ENCODE assay signal across 8 cellular contexts in the genomic region with DNA sequence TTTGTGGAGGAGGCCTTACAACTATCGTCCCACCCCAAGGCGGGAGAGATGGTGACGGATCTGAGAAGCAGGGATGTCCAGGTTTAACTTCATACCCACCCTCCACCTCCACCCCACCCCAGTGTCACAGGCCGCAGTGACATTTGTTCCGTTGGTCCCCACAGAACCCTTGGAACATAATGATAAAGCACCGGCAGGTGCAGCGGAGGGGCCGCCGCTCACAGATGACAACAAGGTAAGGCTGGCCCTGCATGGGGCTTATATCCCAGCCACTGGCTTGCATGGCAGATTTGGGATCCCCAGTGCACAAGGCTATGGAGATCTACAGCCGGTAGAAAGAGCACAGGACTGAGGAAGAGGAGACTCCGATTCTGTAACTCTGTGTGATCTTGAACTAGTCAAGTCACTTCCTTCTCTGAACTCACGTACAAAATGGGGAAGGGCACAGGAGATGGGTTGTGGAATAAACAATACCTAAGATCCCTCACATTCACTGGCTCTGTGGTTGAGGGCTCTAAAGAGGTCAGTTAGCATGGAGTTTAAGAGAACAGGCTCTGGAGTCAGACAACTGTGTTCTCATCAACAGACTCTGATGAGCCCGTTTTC. TPM values are rescaled to one million over a fixed set of nuclear protein-coding genes. Genes with fewer than 3 reads are reported as not detected.
DNase-seq lines count a peak whose midpoint lies in the region; ATAC-seq and TF ChIP-seq lines count a peak whose summit lies in the region.

No MANE protein-coding gene starts in this region.

- H3K4me3 ChIP-seq in HUES64 (ENCODE audit: low read length), result peak overlapping the region; percentile 84
- peak overlapping the region; percentile 64 to 90 (median 76) for H3K4me3 ChIP-seq in adrenal gland
- peak overlapping the region; percentile 87 for H3K4me3 ChIP-seq in thymus (ENCODE audit: low read length)

- 74% methylated on average over 9 of the region's 13 CpGs for WGBS in HUES64
- 29 to 39% (median 32%) methylated on average over 11 to 13 of the region's 13 CpGs for WGBS in adrenal gland, 4 donors
- WGBS in thymus, result 26% methylated on average over 13 of the region's 13 CpGs

- DNase-seq in CD1c-positive myeloid dendritic cell (ENCODE audit: extremely low spot score) (peak; percentile 58), adrenal gland (peak in 1 of 7 donors; percentile 34), NCI-H69 (lab: John Stamatoyannopoulos, UW) (no peak), amniotic stem cell (lab: John Stamatoyannopoulos, UW) (no peak)

- H3K9ac ChIP-seq in HUES64 (ENCODE audit: low read depth, low read length), result peak overlapping the region; percentile 76; the same call in 1 of the 2 replicates

- H3K27me3 ChIP-seq in HUES64 (ENCODE audit: insufficient read depth, low read length) (no peaks in the 10 kb centered on the region), adrenal gland (no peaks in the 10 kb centered on the region), layer of hippocampus (ENCODE audit: control insufficient read depth, insufficient read depth, low read length) (no peaks in the 10 kb centered on the region), thymus (ENCODE audit: control insufficient read depth, insufficient read depth) (no peaks in the 10 kb centered on the region)

- H3K9me3 ChIP-seq in HUES64 (ENCODE audit: insufficient read depth, low read depth, low read length) (no peaks in the 10 kb centered on the region), adrenal gland (replicated peaks in 1 of 3) (no peaks in the 10 kb centered on the region), thymus (ENCODE audit: control insufficient read depth) (no peaks in the 10 kb centered on the region)

- H3K4me1 ChIP-seq in HUES64 (ENCODE audit: insufficient read depth, low read length) (peaks cover 4% of the 10 kb centered on the region; the same call in 1 of the 2 replicates), adrenal gland (replicated peaks in 1 of 2) (peaks cover 9% of the 10 kb centered on the region in 2 donors), thymus (ENCODE audit: control insufficient read depth, insufficient read depth, low read length) (peaks cover 4% of the 10 kb centered on the region)

- no peak overlapping the region for H3K27ac ChIP-seq in HUES64 (ENCODE audit: low read depth, low read length)
- peak overlapping the region in 4 of 5 donors; percentile 84 to 88 (median 88) for H3K27ac ChIP-seq in adrenal gland
- peak overlapping the region; percentile 86 for H3K27ac ChIP-seq in layer of hippocampus (ENCODE audit: low read depth, low read length)
- H3K27ac ChIP-seq in thymus (ENCODE audit: low read depth), result peak overlapping the region; percentile 88

- H3K36me3 ChIP-seq in HUES64 (ENCODE audit: insufficient read depth, low read length), result peaks cover 33% of the 10 kb centered on the region
- peaks cover 0 to 34% of the 10 kb centered on the region in 2 donors for H3K36me3 ChIP-seq in adrenal gland (replicated peaks in 1 of 2)
- H3K36me3 ChIP-seq in thymus (ENCODE audit: control insufficient read depth, insufficient read depth), result peaks cover 16% of the 10 kb centered on the region

- TF ChIP-seq CTCF in adrenal gland (IDR thresholded peaks at IDR 0.05), result no peak

- no peak for ATAC-seq in HG02970 (IDR thresholded peaks at IDR 0.05; ENCODE audit: low FRiP score, unreplicated experiment)

- intact Hi-C loops in adrenal gland (cut with DNase I), result no loop called here

- TF ChIP-seq POLR2A in adrenal gland (IDR thresholded peaks at IDR 0.05), result no peak

RNA-seq across cellular contexts. Expression of gene DNTTIP1, which starts 0.9 kb away (rescaled TPM):
- polyA plus RNA-seq in HUES64 (2013, experiment 1 of 2), result 38.8 TPM
- polyA plus RNA-seq in HUES64 (2013, experiment 2 of 2), result 39.9 TPM
- total RNA-seq in adrenal gland, result 10 to 100 TPM; 24.2 to 31.4 (median 27.8) TPM
- polyA plus RNA-seq in adrenal gland (10 to 100 TPM; 34.5 to 49.4 (median 38.4) TPM), thymus (44.3 TPM)

RNA-seq across cellular contexts. Expression of gene WFDC3, which starts 0.9 kb away (rescaled TPM):
- polyA plus RNA-seq in HUES64 (2013, experiment 1 of 2), result not detected
- polyA plus RNA-seq in HUES64 (2013, experiment 2 of 2), result not detected
- total RNA-seq in adrenal gland, result 1 to 10 TPM in 2 of 8 donors, not detected in 6; 1.8 to 1.9 TPM
- polyA plus RNA-seq in adrenal gland (1 to 10 TPM in 2 of 3 donors, not detected in 1; 1.3 to 3.1 TPM), thymus (2.1 TPM)

RNA-seq across cellular contexts. Expression of gene UBE2C, which starts 19.8 kb away (rescaled TPM):
- polyA plus RNA-seq in HUES64 (2013, experiment 1 of 2), result 229 TPM
- 266 TPM for polyA plus RNA-seq in HUES64 (2013, experiment 2 of 2)
- 1 to 10 TPM in 7 of 8 donors, under 1 TPM in 1; 0.79 to 3.6 (median 2.2) TPM for total RNA-seq in adrenal gland
- polyA plus RNA-seq in adrenal gland (1 to 10 TPM; 3.8 to 4.9 (median 4.7) TPM), thymus (25.1 TPM)

RNA-seq across cellular contexts. Expression of gene TNNC2, which starts 34.5 kb away (rescaled TPM):
- polyA plus RNA-seq in HUES64 (2013, experiment 1 of 2), result 1.4 TPM
- polyA plus RNA-seq in HUES64 (2013, experiment 2 of 2), result 1.5 TPM
- total RNA-seq in adrenal gland, result 1 to 10 TPM in 6 of 8 donors, not detected in 2; 1.4 to 8.4 (median 2.5) TPM
- polyA plus RNA-seq in adrenal gland, result 10 to 100 TPM in 1 of 3 donors, 1 to 10 TPM in 2; 4.3 to 16.9 (median 8.2) TPM
- 12.6 TPM for polyA plus RNA-seq in thymus

RNA-seq across cellular contexts. Expression of gene SNX21, which starts 41.0 kb away (rescaled TPM):
- 8.5 TPM for polyA plus RNA-seq in HUES64 (2013, experiment 1 of 2)
- polyA plus RNA-seq in HUES64 (2013, experiment 2 of 2), result 8.6 TPM
- 100 to 1,000 TPM in 3 of 8 donors, 10 to 100 TPM in 5; 61.6 to 183 (median 97.8) TPM for total RNA-seq in adrenal gland
- 10 to 100 TPM; 35.1 to 66.3 (median 43.9) TPM for polyA plus RNA-seq in adrenal gland
- 8.4 TPM for polyA plus RNA-seq in thymus
